In the genomic region with DNA sequence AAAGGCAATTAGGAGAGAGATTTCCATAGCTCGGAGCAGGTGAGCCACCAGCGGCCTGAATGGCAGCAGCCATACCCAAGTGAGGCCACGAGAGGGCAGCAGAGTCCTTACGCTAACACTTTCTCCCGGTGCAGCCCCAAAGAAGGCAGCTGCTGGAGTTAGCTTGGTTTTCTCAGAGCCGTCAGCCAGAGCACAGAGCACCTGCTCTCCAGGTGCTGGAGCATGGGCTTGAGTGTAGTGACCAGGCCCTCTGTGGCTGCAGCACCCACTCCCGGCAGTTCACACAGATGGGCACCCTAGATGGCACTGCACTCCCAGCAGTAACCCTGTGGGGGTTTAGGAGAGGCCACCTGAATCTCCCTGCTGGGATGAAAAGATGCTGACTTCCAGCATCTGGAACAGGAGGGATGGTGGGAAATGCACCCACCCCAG, we compare ENCODE assay signal across 1 cellular context.
TF ChIP-seq lines count a peak whose summit lies in the region.

No MANE protein-coding gene starts in this region.

TF ChIP-seq in HepG2, 621 proteins besides CTCF, POLR2A, EP300 and RAD21 (continued from another document and continues in another):
- TF ChIP-seq, protein P1, sequence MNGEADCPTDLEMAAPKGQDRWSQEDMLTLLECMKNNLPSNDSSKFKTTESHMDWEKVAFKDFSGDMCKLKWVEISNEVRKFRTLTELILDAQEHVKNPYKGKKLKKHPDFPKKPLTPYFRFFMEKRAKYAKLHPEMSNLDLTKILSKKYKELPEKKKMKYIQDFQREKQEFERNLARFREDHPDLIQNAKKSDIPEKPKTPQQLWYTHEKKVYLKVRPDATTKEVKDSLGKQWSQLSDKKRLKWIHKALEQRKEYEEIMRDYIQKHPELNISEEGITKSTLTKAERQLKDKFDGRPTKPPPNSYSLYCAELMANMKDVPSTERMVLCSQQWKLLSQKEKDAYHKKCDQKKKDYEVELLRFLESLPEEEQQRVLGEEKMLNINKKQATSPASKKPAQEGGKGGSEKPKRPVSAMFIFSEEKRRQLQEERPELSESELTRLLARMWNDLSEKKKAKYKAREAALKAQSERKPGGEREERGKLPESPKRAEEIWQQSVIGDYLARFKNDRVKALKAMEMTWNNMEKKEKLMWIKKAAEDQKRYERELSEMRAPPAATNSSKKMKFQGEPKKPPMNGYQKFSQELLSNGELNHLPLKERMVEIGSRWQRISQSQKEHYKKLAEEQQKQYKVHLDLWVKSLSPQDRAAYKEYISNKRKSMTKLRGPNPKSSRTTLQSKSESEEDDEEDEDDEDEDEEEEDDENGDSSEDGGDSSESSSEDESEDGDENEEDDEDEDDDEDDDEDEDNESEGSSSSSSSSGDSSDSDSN (CRISPR knock-in tag; IDR thresholded peaks at IDR 0.05) = no peak
- TF ChIP-seq, protein P2, sequence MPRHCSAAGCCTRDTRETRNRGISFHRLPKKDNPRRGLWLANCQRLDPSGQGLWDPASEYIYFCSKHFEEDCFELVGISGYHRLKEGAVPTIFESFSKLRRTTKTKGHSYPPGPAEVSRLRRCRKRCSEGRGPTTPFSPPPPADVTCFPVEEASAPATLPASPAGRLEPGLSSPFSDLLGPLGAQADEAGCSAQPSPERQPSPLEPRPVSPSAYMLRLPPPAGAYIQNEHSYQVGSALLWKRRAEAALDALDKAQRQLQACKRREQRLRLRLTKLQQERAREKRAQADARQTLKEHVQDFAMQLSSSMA (CRISPR knock-in tag; IDR thresholded peaks at IDR 0.05) = no peak
- TF ChIP-seq ATF7-NPFF (CRISPR knock-in tag; IDR thresholded peaks at IDR 0.05; ENCODE audit: low read depth) = no peak
- TF ChIP-seq, protein P3, sequence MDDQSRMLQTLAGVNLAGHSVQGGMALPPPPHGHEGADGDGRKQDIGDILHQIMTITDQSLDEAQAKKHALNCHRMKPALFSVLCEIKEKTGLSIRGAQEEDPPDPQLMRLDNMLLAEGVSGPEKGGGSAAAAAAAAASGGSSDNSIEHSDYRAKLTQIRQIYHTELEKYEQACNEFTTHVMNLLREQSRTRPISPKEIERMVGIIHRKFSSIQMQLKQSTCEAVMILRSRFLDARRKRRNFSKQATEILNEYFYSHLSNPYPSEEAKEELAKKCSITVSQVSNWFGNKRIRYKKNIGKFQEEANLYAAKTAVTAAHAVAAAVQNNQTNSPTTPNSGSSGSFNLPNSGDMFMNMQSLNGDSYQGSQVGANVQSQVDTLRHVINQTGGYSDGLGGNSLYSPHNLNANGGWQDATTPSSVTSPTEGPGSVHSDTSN (CRISPR knock-in tag; IDR thresholded peaks at IDR 0.05; ENCODE audit: borderline replicate concordance) = no peak
- no peak for TF ChIP-seq ZNF17 (CRISPR knock-in tag; IDR thresholded peaks at IDR 0.05)
- no peak for TF ChIP-seq ZNF792 (CRISPR knock-in tag; IDR thresholded peaks at IDR 0.05)
- no peak for TF ChIP-seq ZFP62 (CRISPR knock-in tag; IDR thresholded peaks at IDR 0.05)
- TF ChIP-seq NFKBIZ (CRISPR knock-in tag; IDR thresholded peaks at IDR 0.05) = 0 out of 2 replicates have a peak, but pooled peaks have one; percentile 30
- 0 out of 2 replicates have a peak, but pooled peaks have one; percentile 44 for TF ChIP-seq ZNF619 (CRISPR knock-in tag; IDR thresholded peaks at IDR 0.05)
- no peak for TF ChIP-seq SRSF1 (optimal IDR thresholded peaks at IDR 0.05; ENCODE audit: low read depth, low read length)
- no peak for TF ChIP-seq SP5 (CRISPR knock-in tag; IDR thresholded peaks at IDR 0.05; ENCODE audit: borderline replicate concordance, low read depth)
- TF ChIP-seq, protein P4, sequence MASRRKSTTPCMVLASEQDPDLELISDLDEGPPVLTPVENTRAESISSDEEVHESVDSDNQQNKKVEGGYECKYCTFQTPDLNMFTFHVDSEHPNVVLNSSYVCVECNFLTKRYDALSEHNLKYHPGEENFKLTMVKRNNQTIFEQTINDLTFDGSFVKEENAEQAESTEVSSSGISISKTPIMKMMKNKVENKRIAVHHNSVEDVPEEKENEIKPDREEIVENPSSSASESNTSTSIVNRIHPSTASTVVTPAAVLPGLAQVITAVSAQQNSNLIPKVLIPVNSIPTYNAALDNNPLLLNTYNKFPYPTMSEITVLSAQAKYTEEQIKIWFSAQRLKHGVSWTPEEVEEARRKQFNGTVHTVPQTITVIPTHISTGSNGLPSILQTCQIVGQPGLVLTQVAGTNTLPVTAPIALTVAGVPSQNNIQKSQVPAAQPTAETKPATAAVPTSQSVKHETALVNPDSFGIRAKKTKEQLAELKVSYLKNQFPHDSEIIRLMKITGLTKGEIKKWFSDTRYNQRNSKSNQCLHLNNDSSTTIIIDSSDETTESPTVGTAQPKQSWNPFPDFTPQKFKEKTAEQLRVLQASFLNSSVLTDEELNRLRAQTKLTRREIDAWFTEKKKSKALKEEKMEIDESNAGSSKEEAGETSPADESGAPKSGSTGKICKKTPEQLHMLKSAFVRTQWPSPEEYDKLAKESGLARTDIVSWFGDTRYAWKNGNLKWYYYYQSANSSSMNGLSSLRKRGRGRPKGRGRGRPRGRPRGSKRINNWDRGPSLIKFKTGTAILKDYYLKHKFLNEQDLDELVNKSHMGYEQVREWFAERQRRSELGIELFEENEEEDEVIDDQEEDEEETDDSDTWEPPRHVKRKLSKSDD (CRISPR knock-in tag; IDR thresholded peaks at IDR 0.05; ENCODE audit: low read depth) = no peak
- TF ChIP-seq, protein P5, sequence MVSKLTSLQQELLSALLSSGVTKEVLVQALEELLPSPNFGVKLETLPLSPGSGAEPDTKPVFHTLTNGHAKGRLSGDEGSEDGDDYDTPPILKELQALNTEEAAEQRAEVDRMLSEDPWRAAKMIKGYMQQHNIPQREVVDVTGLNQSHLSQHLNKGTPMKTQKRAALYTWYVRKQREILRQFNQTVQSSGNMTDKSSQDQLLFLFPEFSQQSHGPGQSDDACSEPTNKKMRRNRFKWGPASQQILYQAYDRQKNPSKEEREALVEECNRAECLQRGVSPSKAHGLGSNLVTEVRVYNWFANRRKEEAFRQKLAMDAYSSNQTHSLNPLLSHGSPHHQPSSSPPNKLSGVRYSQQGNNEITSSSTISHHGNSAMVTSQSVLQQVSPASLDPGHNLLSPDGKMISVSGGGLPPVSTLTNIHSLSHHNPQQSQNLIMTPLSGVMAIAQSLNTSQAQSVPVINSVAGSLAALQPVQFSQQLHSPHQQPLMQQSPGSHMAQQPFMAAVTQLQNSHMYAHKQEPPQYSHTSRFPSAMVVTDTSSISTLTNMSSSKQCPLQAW (CRISPR knock-in tag; IDR thresholded peaks at IDR 0.05) = peak; percentile 78
- TF ChIP-seq ZNF776 (CRISPR knock-in tag; IDR thresholded peaks at IDR 0.05) = no peak
- no peak for TF ChIP-seq ZNF543 (CRISPR knock-in tag; IDR thresholded peaks at IDR 0.05)
- TF ChIP-seq, protein P6, sequence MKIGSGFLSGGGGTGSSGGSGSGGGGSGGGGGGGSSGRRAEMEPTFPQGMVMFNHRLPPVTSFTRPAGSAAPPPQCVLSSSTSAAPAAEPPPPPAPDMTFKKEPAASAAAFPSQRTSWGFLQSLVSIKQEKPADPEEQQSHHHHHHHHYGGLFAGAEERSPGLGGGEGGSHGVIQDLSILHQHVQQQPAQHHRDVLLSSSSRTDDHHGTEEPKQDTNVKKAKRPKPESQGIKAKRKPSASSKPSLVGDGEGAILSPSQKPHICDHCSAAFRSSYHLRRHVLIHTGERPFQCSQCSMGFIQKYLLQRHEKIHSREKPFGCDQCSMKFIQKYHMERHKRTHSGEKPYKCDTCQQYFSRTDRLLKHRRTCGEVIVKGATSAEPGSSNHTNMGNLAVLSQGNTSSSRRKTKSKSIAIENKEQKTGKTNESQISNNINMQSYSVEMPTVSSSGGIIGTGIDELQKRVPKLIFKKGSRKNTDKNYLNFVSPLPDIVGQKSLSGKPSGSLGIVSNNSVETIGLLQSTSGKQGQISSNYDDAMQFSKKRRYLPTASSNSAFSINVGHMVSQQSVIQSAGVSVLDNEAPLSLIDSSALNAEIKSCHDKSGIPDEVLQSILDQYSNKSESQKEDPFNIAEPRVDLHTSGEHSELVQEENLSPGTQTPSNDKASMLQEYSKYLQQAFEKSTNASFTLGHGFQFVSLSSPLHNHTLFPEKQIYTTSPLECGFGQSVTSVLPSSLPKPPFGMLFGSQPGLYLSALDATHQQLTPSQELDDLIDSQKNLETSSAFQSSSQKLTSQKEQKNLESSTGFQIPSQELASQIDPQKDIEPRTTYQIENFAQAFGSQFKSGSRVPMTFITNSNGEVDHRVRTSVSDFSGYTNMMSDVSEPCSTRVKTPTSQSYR (CRISPR knock-in tag; IDR thresholded peaks at IDR 0.05; ENCODE audit: borderline replicate concordance) = no peak
- no peak for TF ChIP-seq ZNF33A (CRISPR knock-in tag; IDR thresholded peaks at IDR 0.05; ENCODE audit: borderline replicate concordance)
- TF ChIP-seq TMF1 (CRISPR knock-in tag; IDR thresholded peaks at IDR 0.05; ENCODE audit: low read depth) = no peak
- no peak for TF ChIP-seq ZNF670 (CRISPR knock-in tag; IDR thresholded peaks at IDR 0.05; ENCODE audit: borderline replicate concordance)
- no peak for TF ChIP-seq SRY (CRISPR knock-in tag; IDR thresholded peaks at IDR 0.05)
- TF ChIP-seq, protein P7, sequence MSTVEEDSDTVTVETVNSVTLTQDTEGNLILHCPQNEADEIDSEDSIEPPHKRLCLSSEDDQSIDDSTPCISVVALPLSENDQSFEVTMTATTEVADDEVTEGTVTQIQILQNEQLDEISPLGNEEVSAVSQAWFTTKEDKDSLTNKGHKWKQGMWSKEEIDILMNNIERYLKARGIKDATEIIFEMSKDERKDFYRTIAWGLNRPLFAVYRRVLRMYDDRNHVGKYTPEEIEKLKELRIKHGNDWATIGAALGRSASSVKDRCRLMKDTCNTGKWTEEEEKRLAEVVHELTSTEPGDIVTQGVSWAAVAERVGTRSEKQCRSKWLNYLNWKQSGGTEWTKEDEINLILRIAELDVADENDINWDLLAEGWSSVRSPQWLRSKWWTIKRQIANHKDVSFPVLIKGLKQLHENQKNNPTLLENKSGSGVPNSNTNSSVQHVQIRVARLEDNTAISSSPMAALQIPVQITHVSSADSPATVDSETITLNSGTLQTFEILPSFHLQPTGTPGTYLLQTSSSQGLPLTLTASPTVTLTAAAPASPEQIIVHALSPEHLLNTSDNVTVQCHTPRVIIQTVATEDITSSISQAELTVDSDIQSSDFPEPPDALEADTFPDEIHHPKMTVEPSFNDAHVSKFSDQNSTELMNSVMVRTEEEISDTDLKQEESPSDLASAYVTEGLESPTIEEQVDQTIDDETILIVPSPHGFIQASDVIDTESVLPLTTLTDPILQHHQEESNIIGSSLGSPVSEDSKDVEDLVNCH (CRISPR knock-in tag; IDR thresholded peaks at IDR 0.05) = no peak
- TF ChIP-seq POLR2G (IDR thresholded peaks at IDR 0.05; ENCODE audit: low read depth, low read length) = no peak
- TF ChIP-seq, protein P8, sequence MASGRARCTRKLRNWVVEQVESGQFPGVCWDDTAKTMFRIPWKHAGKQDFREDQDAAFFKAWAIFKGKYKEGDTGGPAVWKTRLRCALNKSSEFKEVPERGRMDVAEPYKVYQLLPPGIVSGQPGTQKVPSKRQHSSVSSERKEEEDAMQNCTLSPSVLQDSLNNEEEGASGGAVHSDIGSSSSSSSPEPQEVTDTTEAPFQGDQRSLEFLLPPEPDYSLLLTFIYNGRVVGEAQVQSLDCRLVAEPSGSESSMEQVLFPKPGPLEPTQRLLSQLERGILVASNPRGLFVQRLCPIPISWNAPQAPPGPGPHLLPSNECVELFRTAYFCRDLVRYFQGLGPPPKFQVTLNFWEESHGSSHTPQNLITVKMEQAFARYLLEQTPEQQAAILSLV (CRISPR knock-in tag; IDR thresholded peaks at IDR 0.05; ENCODE audit: borderline replicate concordance) = no peak
- TF ChIP-seq HNF4A (CRISPR knock-in tag; IDR thresholded peaks at IDR 0.05) = no peak
- TF ChIP-seq RNF2 (conservative IDR thresholded peaks at IDR 0.05; ENCODE audit: low read depth) = no peak
- no peak for TF ChIP-seq ZNF615 (CRISPR knock-in tag; IDR thresholded peaks at IDR 0.05; ENCODE audit: borderline replicate concordance)
- no peak for TF ChIP-seq JARID2 (CRISPR knock-in tag; IDR thresholded peaks at IDR 0.05; ENCODE audit: insufficient replicate concordance)
- TF ChIP-seq, protein P9, sequence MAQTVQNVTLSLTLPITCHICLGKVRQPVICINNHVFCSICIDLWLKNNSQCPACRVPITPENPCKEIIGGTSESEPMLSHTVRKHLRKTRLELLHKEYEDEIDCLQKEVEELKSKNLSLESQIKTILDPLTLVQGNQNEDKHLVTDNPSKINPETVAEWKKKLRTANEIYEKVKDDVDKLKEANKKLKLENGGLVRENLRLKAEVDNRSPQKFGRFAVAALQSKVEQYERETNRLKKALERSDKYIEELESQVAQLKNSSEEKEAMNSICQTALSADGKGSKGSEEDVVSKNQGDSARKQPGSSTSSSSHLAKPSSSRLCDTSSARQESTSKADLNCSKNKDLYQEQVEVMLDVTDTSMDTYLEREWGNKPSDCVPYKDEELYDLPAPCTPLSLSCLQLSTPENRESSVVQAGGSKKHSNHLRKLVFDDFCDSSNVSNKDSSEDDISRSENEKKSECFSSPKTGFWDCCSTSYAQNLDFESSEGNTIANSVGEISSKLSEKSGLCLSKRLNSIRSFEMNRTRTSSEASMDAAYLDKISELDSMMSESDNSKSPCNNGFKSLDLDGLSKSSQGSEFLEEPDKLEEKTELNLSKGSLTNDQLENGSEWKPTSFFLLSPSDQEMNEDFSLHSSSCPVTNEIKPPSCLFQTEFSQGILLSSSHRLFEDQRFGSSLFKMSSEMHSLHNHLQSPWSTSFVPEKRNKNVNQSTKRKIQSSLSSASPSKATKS (CRISPR knock-in tag; IDR thresholded peaks at IDR 0.05) = no peak
